In the genomic region with DNA sequence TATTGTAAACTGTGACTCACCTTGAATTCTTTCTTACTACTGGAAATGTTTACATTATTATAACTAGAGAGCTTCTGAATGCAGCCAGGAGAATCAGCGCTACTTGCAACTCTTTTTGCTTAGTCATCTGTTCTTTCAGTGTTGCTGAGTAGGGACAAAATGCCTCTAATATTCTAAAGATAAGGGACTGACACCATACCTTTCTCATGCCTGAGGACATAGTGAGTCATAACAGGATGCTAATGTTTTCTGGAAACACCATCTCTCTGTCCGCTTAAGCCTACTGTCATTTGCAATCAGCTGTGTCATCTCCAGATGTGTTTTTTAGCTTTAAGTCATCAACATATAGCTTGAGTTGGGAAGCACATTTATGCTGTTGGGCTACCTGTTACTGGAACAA, we compare ENCODE assay signal across 12 cellular contexts.
DNase-seq lines count a peak whose midpoint lies in the region; ATAC-seq, FAIRE-seq and TF ChIP-seq lines count a peak whose summit lies in the region.
"Had no signal": no experiment of that assay in that cellular context is flagged by ENCODE, and none has a peak within 500 bp of the region (broad histone marks: within the 10 kb centered on the region; RNA-seq: fewer than 3 reads in every experiment).

No MANE protein-coding gene starts in this region.

- TF ChIP-seq POLR2A in adrenal gland (IDR thresholded peaks at IDR 0.05), result no peak

- FAIRE-seq in astrocyte (lab: Jason Lieb, UNC), result no peak

- TF ChIP-seq CTCF in Caco-2 (IDR thresholded peaks at IDR 0.05; ENCODE audit: insufficient read depth in 1 of 2, low read depth in 1 of 2, low read length in 1 of 2, severe bottlenecking in 1 of 2, unreplicated experiment in 1 of 2) (no peak), astrocyte (IDR thresholded peaks at IDR 0.05; ENCODE audit: insufficient read depth, low read depth, low read length) (no peak), adrenal gland (IDR thresholded peaks at IDR 0.05) (no peak), glutamatergic neuron (IDR thresholded peaks at IDR 0.05; ENCODE audit: partially characterized antibody, unreplicated experiment) (no peak)

- intact Hi-C loops in Caco-2 (cut with micrococcal nuclease; ENCODE audit: unreplicated experiment), result no loop called here
- intact Hi-C loops in adrenal gland (cut with DNase I), result no loop called here

- no peak overlapping the region for H3K4me3 ChIP-seq in Caco-2 (ENCODE audit: low read depth, low read length)
- H3K4me3 ChIP-seq in astrocyte (ENCODE audit: insufficient read depth, low read depth, low read length), result no peak overlapping the region
- no peak overlapping the region for H3K4me3 ChIP-seq in adrenal gland
- H3K4me3 ChIP-seq: right atrium auricular region, uterus had no signal

- CTCF ChIA-PET in Caco-2 (lab: Charles Lee), result interaction anchor here (0.8 kb wide), 1 partner anchor 80 kb away, joined by 3 read pairs; no protein-coding TSS in a partner anchor

- H3K4me3 Mint-ChIP-seq in Caco-2 (ENCODE audit: unreplicated experiment) (no peak overlapping the region), astrocyte (ENCODE audit: unreplicated experiment) (no peak overlapping the region), glutamatergic neuron (ENCODE audit: unreplicated experiment) (no peak overlapping the region)
- H3K4me3 Mint-ChIP-seq in stimulated activated memory B cell treated with anti-CD40 and anti-IgM and Interleukin-4, amounts not matched to agents 10 μg/mL and 1 μg/mL and 100 μg/mL, for 72 hours, result no peak overlapping the region
- H3K4me3 Mint-ChIP-seq: CD14-positive monocyte had no signal

- H3K9ac ChIP-seq in astrocyte (ENCODE audit: low read length), result no peak overlapping the region

- H3K79me2 ChIP-seq in astrocyte (ENCODE audit: insufficient read depth, low read length), result no peaks in the 10 kb centered on the region

- ATAC-seq in GM19455 (IDR thresholded peaks at IDR 0.05; ENCODE audit: unreplicated experiment) (peak; percentile 91), HG03097 (IDR thresholded peaks at IDR 0.05; ENCODE audit: low FRiP score, unreplicated experiment) (peak; percentile 69)
- no peak for ATAC-seq in stimulated activated memory B cell treated with anti-CD40 and anti-IgM and Interleukin-4, amounts not matched to agents 10 μg/mL and 1 μg/mL and 100 μg/mL, for 72 hours

- peak in 1 of 2 experiments; percentile 45 for DNase-seq in Caco-2
- peak; percentile 81 for DNase-seq in astrocyte (ENCODE audit: low read depth)
- DNase-seq in adrenal gland, result no peak
- DNase-seq in glutamatergic neuron, result no peak
- DNase-seq in HuH-7 (ENCODE audit: low spot score), result no peak
- DNase-seq: activated CD4-positive, alpha-beta T cell treated with anti-CD3 and anti-CD28 coated beads, Interleukin-2, amount 50 U/mL, for 1 hour; uterus had no signal

- BruUV-seq in Caco-2 (replicated peaks; lab: Mats Ljungman, UMichigan), result no TSS peak

- H3K36me3 ChIP-seq in Caco-2 (ENCODE audit: control insufficient read depth, insufficient read depth, low read length) (no peaks in the 10 kb centered on the region), astrocyte (ENCODE audit: insufficient read depth, low read length) (no peaks in the 10 kb centered on the region), adrenal gland (replicated peaks in 1 of 2) (no peaks in the 10 kb centered on the region)
- H3K36me3 ChIP-seq: right atrium auricular region, uterus had no signal

- peak overlapping the region; percentile 60 for H3K27ac Mint-ChIP-seq in Caco-2 (ENCODE audit: unreplicated experiment)
- H3K27ac Mint-ChIP-seq in astrocyte (ENCODE audit: unreplicated experiment), result no peak overlapping the region
- no peak overlapping the region for H3K27ac Mint-ChIP-seq in stimulated activated memory B cell treated with anti-CD40 and anti-IgM and Interleukin-4, amounts not matched to agents 10 μg/mL and 1 μg/mL and 100 μg/mL, for 72 hours
- no peak overlapping the region for H3K27ac Mint-ChIP-seq in glutamatergic neuron (ENCODE audit: unreplicated experiment)
- H3K27ac Mint-ChIP-seq: CD14-positive monocyte had no signal

- H3K27ac ChIP-seq in astrocyte (ENCODE audit: low read depth, low read length) (no peak overlapping the region), adrenal gland (no peak overlapping the region)
- H3K27ac ChIP-seq: right atrium auricular region, uterus had no signal

- no peaks in the 10 kb centered on the region for H3K36me3 Mint-ChIP-seq in Caco-2 (ENCODE audit: insufficient read depth, unreplicated experiment)
- H3K36me3 Mint-ChIP-seq in astrocyte (ENCODE audit: low read depth, unreplicated experiment), result no peaks in the 10 kb centered on the region
- H3K36me3 Mint-ChIP-seq in stimulated activated memory B cell treated with anti-CD40 and anti-IgM and Interleukin-4, amounts not matched to agents 10 μg/mL and 1 μg/mL and 100 μg/mL, for 72 hours, result no peaks in the 10 kb centered on the region
- H3K36me3 Mint-ChIP-seq in glutamatergic neuron (ENCODE audit: unreplicated experiment), result no peaks in the 10 kb centered on the region
- H3K36me3 Mint-ChIP-seq: CD14-positive monocyte had no signal

- H3K27me3 Mint-ChIP-seq in Caco-2 (ENCODE audit: insufficient read depth, unreplicated experiment) (no peaks in the 10 kb centered on the region), astrocyte (ENCODE audit: low read depth, unreplicated experiment) (no peaks in the 10 kb centered on the region), glutamatergic neuron (ENCODE audit: unreplicated experiment) (no peaks in the 10 kb centered on the region)
- peaks cover 14% of the 10 kb centered on the region for H3K27me3 Mint-ChIP-seq in stimulated activated memory B cell treated with anti-CD40 and anti-IgM and Interleukin-4, amounts not matched to agents 10 μg/mL and 1 μg/mL and 100 μg/mL, for 72 hours

- H3K9me3 ChIP-seq in Caco-2, result no peaks in the 10 kb centered on the region
- H3K9me3 ChIP-seq in astrocyte (ENCODE audit: insufficient read depth, low read depth, low read length), result no peaks in the 10 kb centered on the region
- no peaks in the 10 kb centered on the region for H3K9me3 ChIP-seq in adrenal gland (replicated peaks in 1 of 3)
- H3K9me3 ChIP-seq: right atrium auricular region, uterus had no signal

- H3K27me3 ChIP-seq in Caco-2 (replicated peaks; ENCODE audit: control insufficient read depth, insufficient read depth, low read length), result no peaks in the 10 kb centered on the region
- no peaks in the 10 kb centered on the region for H3K27me3 ChIP-seq in astrocyte (ENCODE audit: insufficient read depth, low read length)
- no peaks in the 10 kb centered on the region for H3K27me3 ChIP-seq in adrenal gland
- H3K27me3 ChIP-seq: right atrium auricular region, uterus had no signal

- no peak overlapping the region for H2AFZ ChIP-seq in astrocyte (ENCODE audit: low read depth, low read length)

- no peak overlapping the region for H3K4me2 ChIP-seq in astrocyte (ENCODE audit: low read length)

- H3K4me1 ChIP-seq in Caco-2, result peaks cover 40% of the 10 kb centered on the region
- H3K4me1 ChIP-seq in astrocyte (ENCODE audit: insufficient read depth, low read length), result no peaks in the 10 kb centered on the region
- H3K4me1 ChIP-seq in adrenal gland (replicated peaks in 1 of 2), result no peaks in the 10 kb centered on the region
- H3K4me1 ChIP-seq: right atrium auricular region, uterus had no signal

- H4K20me1 ChIP-seq in astrocyte (ENCODE audit: insufficient read depth, low read length), result no peaks in the 10 kb centered on the region

- H3K9me3 Mint-ChIP-seq in Caco-2 (ENCODE audit: unreplicated experiment) (peaks cover 7% of the 10 kb centered on the region), astrocyte (ENCODE audit: unreplicated experiment) (no peaks in the 10 kb centered on the region), glutamatergic neuron (ENCODE audit: unreplicated experiment) (no peaks in the 10 kb centered on the region)
- H3K9me3 Mint-ChIP-seq in stimulated activated memory B cell treated with anti-CD40 and anti-IgM and Interleukin-4, amounts not matched to agents 10 μg/mL and 1 μg/mL and 100 μg/mL, for 72 hours, result no peaks in the 10 kb centered on the region
- H3K9me3 Mint-ChIP-seq: CD14-positive monocyte had no signal

- H3K4me1 Mint-ChIP-seq in Caco-2 (ENCODE audit: low read depth, unreplicated experiment), result peaks cover 26% of the 10 kb centered on the region
- H3K4me1 Mint-ChIP-seq in astrocyte (ENCODE audit: low read depth, unreplicated experiment), result peaks cover 13% of the 10 kb centered on the region
- H3K4me1 Mint-ChIP-seq in stimulated activated memory B cell treated with anti-CD40 and anti-IgM and Interleukin-4, amounts not matched to agents 10 μg/mL and 1 μg/mL and 100 μg/mL, for 72 hours, result no peaks in the 10 kb centered on the region
- H3K4me1 Mint-ChIP-seq in glutamatergic neuron (ENCODE audit: low read depth, unreplicated experiment), result no peaks in the 10 kb centered on the region

- WGBS in adrenal gland, 4 donors, result 55 to 72% (median 65%) methylated on average over 2 of the region's 2 CpGs

- POLR2A ChIA-PET in Caco-2 (lab: Charles Lee), result no interaction called here
